1 cellular context compared by ENCODE assay signal in genomic region chrX:103101280-103102042, GRCh38.
A peak's percentile ranks its signal among the peaks of the same experiment; 100 is the strongest.
TF ChIP-seq lines count a peak whose summit lies in the region.

No MANE protein-coding gene starts in this region.

TF ChIP-seq in K562, 482 proteins besides CTCF, POLR2A, EP300 and RAD21 (continued from another document and continues in another):
- TF ChIP-seq ZMIZ1 (IDR thresholded peaks at IDR 0.05; ENCODE audit: low read depth in 2 of 2, low read length in 2 of 2) (peak in 1 of 2 experiments; percentile 92; a peak in 2 of 4 replicates), SREBF1 (IDR thresholded peaks at IDR 0.05; ENCODE audit: borderline replicate concordance, low read depth, low read length) (no peak), JUNB (CRISPR knock-in tag; conservative IDR thresholded peaks at IDR 0.05) (no peak), RBM34 (IDR thresholded peaks at IDR 0.05; ENCODE audit: borderline replicate concordance, insufficient read depth, low read length) (no peak), NCOR1 (IDR thresholded peaks at IDR 0.05) (peak; percentile 99), ZNF778 (CRISPR knock-in tag; IDR thresholded peaks at IDR 0.05) (no peak), ZBTB34 (CRISPR knock-in tag; IDR thresholded peaks at IDR 0.05) (no peak), FIP1L1 (IDR thresholded peaks at IDR 0.05; ENCODE audit: low read depth, low read length, poor library complexity, severe bottlenecking) (no peak), ARID2 (IDR thresholded peaks at IDR 0.05) (no peak), SP1 (CRISPR knock-in tag; IDR thresholded peaks at IDR 0.05) (peak; percentile 63; the same call in 1 of the 2 replicates), ZNF407 (IDR thresholded peaks at IDR 0.05; ENCODE audit: low read depth) (no peak), SPI1 (IDR thresholded peaks at IDR 0.05; ENCODE audit: borderline replicate concordance, low read depth, low read length) (no peak), ZZZ3 (IDR thresholded peaks at IDR 0.05) (no peak), DNMT1 (IDR thresholded peaks at IDR 0.05) (no peak), POLR2AphosphoS5 (IDR thresholded peaks at IDR 0.05; ENCODE audit: control insufficient read depth, insufficient read depth, low read depth, low read length) (peak; percentile 87), PTRF (tag; IDR thresholded peaks at IDR 0.05) (no peak), NR4A1 (CRISPR knock-in tag; IDR thresholded peaks at IDR 0.05) (no peak), NR4A1 (tag; IDR thresholded peaks at IDR 0.05) (peak; percentile 95), BDP1 (IDR thresholded peaks at IDR 0.05; ENCODE audit: insufficient read depth, insufficient read length) (no peak), PRMT5 (CRISPR knock-in tag; IDR thresholded peaks at IDR 0.05) (no peak), ZNF507 (tag; conservative IDR thresholded peaks at IDR 0.05) (no peak), USF2 (CRISPR knock-in tag; IDR thresholded peaks at IDR 0.05) (no peak), HIVEP1 (CRISPR knock-in tag; IDR thresholded peaks at IDR 0.05) (no peak), GTF3C2 (IDR thresholded peaks at IDR 0.05; ENCODE audit: borderline replicate concordance, extremely low read depth, insufficient read length) (no peak), ZNF444 (CRISPR knock-in tag; IDR thresholded peaks at IDR 0.05) (no peak), NCOA1 (IDR thresholded peaks at IDR 0.05; ENCODE audit: low read depth) (peak; percentile 87), PHB (CRISPR knock-in tag; IDR thresholded peaks at IDR 0.05) (no peak), ARID4B (CRISPR knock-in tag; IDR thresholded peaks at IDR 0.05) (no peak), SMARCE1 (IDR thresholded peaks at IDR 0.05) (peak; percentile 96), HDAC1 (IDR thresholded peaks at IDR 0.05) (peak; percentile 49 to 92; a peak in 2 of 4 replicates), ZNF395 (CRISPR knock-in tag; IDR thresholded peaks at IDR 0.05) (peak; percentile 94), GATA2 (CRISPR knock-in tag; IDR thresholded peaks at IDR 0.05) (peak; percentile 91), SIN3A (IDR thresholded peaks at IDR 0.05; ENCODE audit: borderline replicate concordance in 2 of 2, control insufficient read depth in 1 of 2, low read depth in 2 of 2, low read length in 2 of 2) (no peak), TCF3 (CRISPR knock-in tag; IDR thresholded peaks at IDR 0.05) (peak; percentile 97), GABPA (tag; conservative IDR thresholded peaks at IDR 0.05; ENCODE audit: low read depth) (no peak)
